Comparison of ENCODE assay signal across 27 cellular contexts in genomic region chr7:27377988-27378387, GRCh38.
DNase-seq lines count a peak whose midpoint lies in the region; ATAC-seq, FAIRE-seq and TF ChIP-seq lines count a peak whose summit lies in the region.
"Had no signal": no experiment of that assay in that cellular context is flagged by ENCODE, and none has a peak within 500 bp of the region (broad histone marks: within the 10 kb centered on the region; RNA-seq: fewer than 3 reads in every experiment).

No MANE protein-coding gene starts in this region.

- POLR2A ChIA-PET in BJ (lab: Charles Lee) (no interaction called here), K562 (lab: Yijun Ruan, JAX) (no interaction called here)

- H3K18ac ChIP-seq in mesendoderm (ENCODE audit: low read length), result no peak overlapping the region

- TF ChIP-seq EP300 in Ishikawa (IDR thresholded peaks at IDR 0.05; ENCODE audit: borderline replicate concordance) (no peak), K562 (IDR thresholded peaks at IDR 0.05; ENCODE audit: low read length) (no peak)

- no peaks in the 10 kb centered on the region for H3K9me1 ChIP-seq in K562 (ENCODE audit: control insufficient read depth, insufficient read depth, low read length)

- TF ChIP-seq RAD21 in Ishikawa (IDR thresholded peaks at IDR 0.05; ENCODE audit: low read depth) (peak; percentile 30; the same call in 1 of the 2 replicates), K562 (CRISPR knock-in tag; conservative IDR thresholded peaks at IDR 0.05 in 1 of 2, IDR thresholded peaks at IDR 0.05 in 1 of 2) (peak in 1 of 2 experiments; percentile 27; a peak in 2 of 4 replicates)

- no peak overlapping the region for H2BK5ac ChIP-seq in mesendoderm (ENCODE audit: low read length)

- no peak overlapping the region for H3K9ac ChIP-seq in K562 (ENCODE audit: insufficient read depth in 1 of 2, low read depth in 2 of 2, low read length in 2 of 2)
- no peak overlapping the region for H3K9ac ChIP-seq in mesendoderm (ENCODE audit: low read length)

- no peak overlapping the region for H2BK15ac ChIP-seq in mesendoderm (replicated peaks; ENCODE audit: low read depth)

- H3K27me3 ChIP-seq in BJ (ENCODE audit: control insufficient read depth, insufficient read depth, low read length), result peaks cover 4% of the 10 kb centered on the region
- H3K27me3 ChIP-seq in K562 (ENCODE audit: control insufficient read depth in 2 of 2, insufficient read depth in 2 of 2, low read length in 2 of 2), result no peaks in the 10 kb centered on the region
- no peaks in the 10 kb centered on the region for H3K27me3 ChIP-seq in mesendoderm (ENCODE audit: insufficient read depth, low read length, poor library complexity)

- no peaks in the 10 kb centered on the region for H3K79me2 ChIP-seq in K562 (ENCODE audit: control insufficient read depth, insufficient read depth, low read length)
- H3K79me2 ChIP-seq in mesendoderm (ENCODE audit: control insufficient read depth, insufficient read depth, low read length), result no peaks in the 10 kb centered on the region

- in situ Hi-C loops in K562 (cut with MboI), result no loop called here

- BruUV-seq in K562 (replicated peaks; lab: Mats Ljungman, UMichigan), result no TSS peak

- H4K5ac ChIP-seq in mesendoderm (ENCODE audit: low read length), result no peak overlapping the region

- no peak overlapping the region for H3K56ac ChIP-seq in mesendoderm (ENCODE audit: low read length)

- FAIRE-seq in K562 (lab: Jason Lieb, UNC), result peak; percentile 78
- FAIRE-seq: GM12892, islet of Langerhans, urothelium cell line had no signal

- H4K8ac ChIP-seq in mesendoderm (ENCODE audit: low read depth, low read length), result no peak overlapping the region

- H3K4me3 ChIP-seq in BJ (ENCODE audit: low read depth, low read length) (no peak overlapping the region), K562 (no peak overlapping the region), mesendoderm (ENCODE audit: low read length) (no peak overlapping the region)
- H3K4me3 ChIP-seq: coronary artery, esophagus muscularis mucosa, gastroesophageal sphincter had no signal

- H3K27ac ChIP-seq in K562 (ENCODE audit: extremely low read depth, low read depth, low read length) (no peak overlapping the region), mesendoderm (ENCODE audit: low read depth, low read length) (no peak overlapping the region)
- H3K27ac ChIP-seq: coronary artery, esophagus muscularis mucosa, gastroesophageal sphincter, VCaP had no signal

- CTCF ChIA-PET in BJ (lab: Yijun Ruan, JAX) (interaction anchor here (0.6 kb wide), 1 partner anchor 1943 kb away, joined by 5 read pairs; no protein-coding TSS in a partner anchor), K562 (lab: Yijun Ruan, JAX; ENCODE audit: low intra/inter-chr PET ratio) (no interaction called here)

- TF ChIP-seq POLR2A in K562 (conservative IDR thresholded peaks at IDR 0.05), result no peak

- H3K4ac ChIP-seq in mesendoderm (ENCODE audit: low read depth, low read length), result no peak overlapping the region

- TF ChIP-seq CTCF in BJ (IDR thresholded peaks at IDR 0.05; ENCODE audit: insufficient read depth, low read depth, low read length), result peak; percentile 12; the same call in 1 of the 2 replicates
- TF ChIP-seq CTCF in K562 (IDR thresholded peaks at IDR 0.05 in 2 of 3, conservative IDR thresholded peaks at IDR 0.05 in 1 of 3; ENCODE audit: insufficient read depth in 2 of 3, low read depth in 1 of 3, low read length in 3 of 3), result peak; percentile 28 to 49 (median 41); a peak in 3 of 6 replicates

- no peaks in the 10 kb centered on the region for H3K4me1 ChIP-seq in K562 (replicated peaks in 1 of 2; ENCODE audit: control insufficient read depth in 2 of 2, insufficient read depth in 2 of 2, low read length in 2 of 2)
- peaks cover 17% of the 10 kb centered on the region for H3K4me1 ChIP-seq in mesendoderm (ENCODE audit: control insufficient read depth, low read depth, low read length)

- H3K4me2 ChIP-seq in K562 (ENCODE audit: insufficient read depth, low read length), result no peak overlapping the region
- H3K4me2 ChIP-seq in mesendoderm (ENCODE audit: low read length), result no peak overlapping the region

- H3K36me3 ChIP-seq in BJ (ENCODE audit: control insufficient read depth, insufficient read depth, low read length) (no peaks in the 10 kb centered on the region), K562 (ENCODE audit: control insufficient read depth, insufficient read depth, low read length) (no peaks in the 10 kb centered on the region), mesendoderm (ENCODE audit: control insufficient read depth, insufficient read depth, low read length) (no peaks in the 10 kb centered on the region)
- H3K36me3 ChIP-seq: esophagus muscularis mucosa, gastroesophageal sphincter had no signal

- H3K23ac ChIP-seq in mesendoderm (ENCODE audit: low read length), result no peak overlapping the region

- no peak overlapping the region for H2BK120ac ChIP-seq in mesendoderm (ENCODE audit: low read depth, low read length)

- no peak overlapping the region for H2AFZ ChIP-seq in K562 (ENCODE audit: low read depth, low read length)

- DNase-seq in BJ (ENCODE audit: low read depth) (no peak), K562 (ENCODE audit: extremely low read depth in 1 of 4, low spot score in 3 of 4) (no peak), mesendoderm (peak; percentile 37), NCI-H524 (lab: John Stamatoyannopoulos, UW) (no peak)
- DNase-seq: activated CD4-positive, alpha-beta T cell treated with anti-CD3 and anti-CD28 coated beads, Interleukin-2, amount 10 ng/mL, durations not matched to agents 7 days and 5 days; activated naive CD4-positive, alpha-beta T cell treated with Interleukin-2 at 50 U/mL for 16 hours; activated T-cell treated with anti-CD3 and anti-CD28 coated beads, Interleukin-2, amount 50 U/mL, for 72 hours; amniotic stem cell; DMS79; effector memory CD8-positive, alpha-beta T cell; hypothalamus; KBM-7; NCI-H2171; NCI-H526 treated with DMSO at 0.1 percent for 48 hours; right cardiac atrium; stimulated activated CD4-positive, alpha-beta T cell treated with anti-CD3 and anti-CD28 coated beads, Interleukin-4, amount 100 ng/mL, for 24 hours; stimulated activated naive B cell treated with anti-CD40 and anti-IgM and Interleukin-4, amounts not matched to agents 10 μg/mL and 1 μg/mL and 100 μg/mL, for 72 hours had no signal

- WGBS in K562 (ENCODE audit: insufficient coverage, low coverage, missing lambda C conversion rate), result 3% methylated on average over 8 of the region's 8 CpGs
- no CpG with 5 or more reads among the region's 8 CpGs for WGBS in mesendoderm (ENCODE audit: extremely low coverage, insufficient coverage, low lambda C conversion rate)

- H2AK5ac ChIP-seq in mesendoderm (ENCODE audit: low read length), result no peak overlapping the region

- ATAC-seq in K562 (peak; percentile 64; the same call in 2 of the 3 replicates), HG02642 (IDR thresholded peaks at IDR 0.05; ENCODE audit: poor library complexity, unreplicated experiment) (no peak), GM18868 (IDR thresholded peaks at IDR 0.05; ENCODE audit: unreplicated experiment) (no peak)
- ATAC-seq: activated T-cell treated with anti-CD3 and anti-CD28 coated beads, Interleukin-2, amount 50 U/mL, for 72 hours; effector memory CD8-positive, alpha-beta T cell; gastroesophageal sphincter; right cardiac atrium; stimulated activated naive B cell treated with anti-CD40 and anti-IgM and Interleukin-4, amounts not matched to agents 10 μg/mL and 1 μg/mL and 100 μg/mL, for 72 hours had no signal

- H4K20me1 ChIP-seq in K562 (replicated peaks; ENCODE audit: control insufficient read depth, insufficient read depth, low read length), result no peaks in the 10 kb centered on the region

- intact Hi-C loops in K562 (cut with micrococcal nuclease), result no loop called here

- no peaks in the 10 kb centered on the region for H3K79me1 ChIP-seq in mesendoderm (ENCODE audit: low read length)

- H3K9me3 ChIP-seq in K562 (replicated peaks; ENCODE audit: control insufficient read depth, insufficient read depth, low read depth, low read length), result no peaks in the 10 kb centered on the region
- H3K9me3 ChIP-seq: esophagus muscularis mucosa, gastroesophageal sphincter had no signal

TF ChIP-seq in Ishikawa, 13 proteins besides CTCF, POLR2A, EP300 and RAD21 (continues in another document):
- TF ChIP-seq CEBPB (IDR thresholded peaks at IDR 0.05) (no peak), MAX (IDR thresholded peaks at IDR 0.05) (no peak)
- TF ChIP-seq, protein P1, sequence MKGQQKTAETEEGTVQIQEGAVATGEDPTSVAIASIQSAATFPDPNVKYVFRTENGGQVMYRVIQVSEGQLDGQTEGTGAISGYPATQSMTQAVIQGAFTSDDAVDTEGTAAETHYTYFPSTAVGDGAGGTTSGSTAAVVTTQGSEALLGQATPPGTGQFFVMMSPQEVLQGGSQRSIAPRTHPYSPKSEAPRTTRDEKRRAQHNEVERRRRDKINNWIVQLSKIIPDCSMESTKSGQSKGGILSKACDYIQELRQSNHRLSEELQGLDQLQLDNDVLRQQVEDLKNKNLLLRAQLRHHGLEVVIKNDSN (IDR thresholded peaks at IDR 0.05), result no peak

TF ChIP-seq in K562, 482 proteins besides CTCF, POLR2A, EP300 and RAD21:
- TF ChIP-seq U2AF1 (optimal IDR thresholded peaks at IDR 0.05; ENCODE audit: low read depth, low read length) (no peak), NFE2L1 (tag; IDR thresholded peaks at IDR 0.05; ENCODE audit: borderline replicate concordance, low read depth) (no peak), ZNF277 (CRISPR knock-in tag; IDR thresholded peaks at IDR 0.05; ENCODE audit: borderline replicate concordance) (no peak), HEY1 (CRISPR knock-in tag; IDR thresholded peaks at IDR 0.05; ENCODE audit: borderline replicate concordance) (no peak)
- TF ChIP-seq, protein P2, sequence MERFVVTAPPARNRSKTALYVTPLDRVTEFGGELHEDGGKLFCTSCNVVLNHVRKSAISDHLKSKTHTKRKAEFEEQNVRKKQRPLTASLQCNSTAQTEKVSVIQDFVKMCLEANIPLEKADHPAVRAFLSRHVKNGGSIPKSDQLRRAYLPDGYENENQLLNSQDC (CRISPR knock-in tag; IDR thresholded peaks at IDR 0.05), result no peak
